8 cellular contexts compared by ENCODE assay signal in the genomic region with DNA sequence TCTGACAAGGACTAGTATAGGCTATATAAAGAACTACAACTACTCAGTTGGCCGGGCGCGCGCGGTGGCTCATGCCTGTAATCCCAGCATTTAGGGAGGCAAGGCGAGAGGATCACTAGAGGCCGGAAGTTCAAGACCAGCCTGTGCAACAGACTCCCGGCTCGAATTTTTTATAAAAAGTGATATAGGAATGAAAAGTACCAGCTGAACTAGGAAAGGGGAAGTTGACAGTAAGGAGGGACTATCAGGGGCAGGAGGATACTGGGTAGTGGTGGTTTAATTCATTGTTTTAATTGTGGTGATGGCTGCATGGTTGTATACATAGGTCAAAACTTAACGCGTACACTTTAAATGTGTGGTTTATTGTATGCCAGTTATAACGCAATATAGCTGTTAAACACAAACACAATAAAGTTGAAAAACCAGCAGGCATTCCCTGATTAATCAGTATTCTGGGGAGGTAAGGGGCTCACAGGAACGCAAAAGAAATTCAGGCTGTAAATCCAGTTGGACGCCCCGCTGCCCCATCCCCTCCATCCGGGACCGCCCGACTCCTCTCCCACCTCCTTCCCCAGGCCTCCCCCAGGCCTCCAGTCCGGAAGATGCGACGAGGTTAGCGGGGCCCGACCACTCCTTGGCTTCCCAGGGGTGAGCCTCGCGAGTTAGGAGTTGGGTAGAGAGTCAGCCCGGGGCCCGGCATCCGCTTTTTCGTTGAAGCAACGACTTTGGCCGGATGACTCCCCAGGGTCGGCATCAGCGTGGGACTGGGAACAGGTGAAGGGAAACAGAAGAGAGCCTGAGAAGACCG. TPM values are rescaled to one million over a fixed set of nuclear protein-coding genes. Genes with fewer than 3 reads are reported as not detected.
DNase-seq lines count a peak whose midpoint lies in the region; ATAC-seq and TF ChIP-seq lines count a peak whose summit lies in the region.

No MANE protein-coding gene starts in this region.

- 0 out of 2 replicates have a peak, but pooled peaks cover 6% of the 10 kb centered on the region for H4K20me1 ChIP-seq in KMS-11 (ENCODE audit: insufficient read depth)
- H4K20me1 ChIP-seq in SK-N-SH (ENCODE audit: insufficient read depth), result 0 out of 2 replicates have a peak, but pooled peaks cover 4% of the 10 kb centered on the region

- H2AFZ ChIP-seq in KMS-11 (ENCODE audit: low read depth) (peak overlapping the region; percentile 69), SK-N-SH (ENCODE audit: low read depth) (peak overlapping the region; percentile 84)

- H3K27ac ChIP-seq in KMS-11 (peak overlapping the region; percentile 72), SK-N-SH (ENCODE audit: low read depth in 2 of 2, low read length in 1 of 2) (peak overlapping the region; percentile 79 to 98)

- POLR2A ChIA-PET in SK-N-SH (lab: Yijun Ruan, JAX), result no interaction called here

- H3F3A ChIP-seq in SK-N-SH (replicated peaks; ENCODE audit: insufficient read depth), result peaks cover 11% of the 10 kb centered on the region

- TF ChIP-seq EP300 in SK-N-SH (IDR thresholded peaks at IDR 0.05; ENCODE audit: borderline replicate concordance in 1 of 2, low read depth in 1 of 2, low read length in 1 of 2), result no peak

- H3K9me3 ChIP-seq in SK-N-SH, result no peaks in the 10 kb centered on the region

- H3K9ac ChIP-seq in KMS-11 (peak overlapping the region; percentile 84), SK-N-SH (peak overlapping the region; percentile 82)

- H3K4me3 ChIP-seq in GM08714 (ENCODE audit: low read length) (peak overlapping the region; percentile 97), KMS-11 (IDR thresholded peaks at IDR 0.05; ENCODE audit: insufficient read depth, low read depth, low read length) (no peak overlapping the region), SK-N-SH (ENCODE audit: low read depth in 2 of 2, low read length in 1 of 2) (peak overlapping the region; percentile 97 to 99), astrocyte of the cerebellum (ENCODE audit: low read depth, low read length) (peak overlapping the region; percentile 96)

- TF ChIP-seq CTCF in KMS-11 (conservative IDR thresholded peaks at IDR 0.05; ENCODE audit: low read depth, low read length) (no peak), SK-N-SH (IDR thresholded peaks at IDR 0.05) (no peak), astrocyte of the cerebellum (IDR thresholded peaks at IDR 0.05; ENCODE audit: low read depth, low read length, missing control alignments) (no peak)

- peak; percentile 63 for ATAC-seq in GM21786 (IDR thresholded peaks at IDR 0.05; ENCODE audit: unreplicated experiment)

- DNase-seq in SK-N-SH (peak; percentile 88), astrocyte of the cerebellum (ENCODE audit: low read depth) (peak; percentile 12), iPS-NIHi11 (ENCODE audit: low spot score) (peak; percentile 87), A172 (ENCODE audit: low spot score) (no peak)
- peak; percentile 52 for DNase-seq in stimulated activated CD4-positive, alpha-beta T cell treated with anti-CD3 and anti-CD28 coated beads, Interleukin-15, amount 100 ng/mL, for 1 hour (ENCODE audit: low read depth in 1 of 2, low spot score in 1 of 2)

- TF ChIP-seq RAD21 in SK-N-SH (IDR thresholded peaks at IDR 0.05; ENCODE audit: low read length), result no peak

- CTCF ChIA-PET in SK-N-SH (lab: Yijun Ruan, JAX), result interaction anchor here (0.8 to 2.8 kb wide), 4 partner anchors 51 to 61 kb away, joined by 3 to 15 read pairs (median 4); no protein-coding TSS in a partner anchor

- H3K9me2 ChIP-seq in SK-N-SH, result no peaks in the 10 kb centered on the region

- peaks cover 37% of the 10 kb centered on the region for H3K79me2 ChIP-seq in KMS-11 (ENCODE audit: insufficient read depth, low read depth)
- peaks cover 42% of the 10 kb centered on the region for H3K79me2 ChIP-seq in SK-N-SH (ENCODE audit: insufficient read depth)

- 17% methylated on average over 27 of the region's 34 CpGs for whole genome bisulfite sequencing in SK-N-SH (ENCODE audit: low lambda C conversion rate)

- in situ Hi-C loops in astrocyte of the cerebellum (cut with HindIII; ENCODE audit: low sequenced_read_pairs), result no loop called here

- no peaks in the 10 kb centered on the region for H3K27me3 ChIP-seq in KMS-11 (ENCODE audit: insufficient read depth, low read depth)
- no peaks in the 10 kb centered on the region for H3K27me3 ChIP-seq in SK-N-SH (ENCODE audit: insufficient read depth)

- H3K4me2 ChIP-seq in KMS-11 (peak overlapping the region; percentile 42), SK-N-SH (peak overlapping the region; percentile 90)

- H3K4me1 ChIP-seq in KMS-11 (ENCODE audit: low read depth, poor library complexity, severe bottlenecking), result peaks cover 19% of the 10 kb centered on the region
- peaks cover 3 to 5% of the 10 kb centered on the region in 2 experiments; a peak in 2 of 4 replicates for H3K4me1 ChIP-seq in SK-N-SH (ENCODE audit: control insufficient read depth in 1 of 2, insufficient read depth in 2 of 2, low read depth in 1 of 2, low read length in 1 of 2)

- H3K36me3 ChIP-seq in KMS-11 (ENCODE audit: insufficient read depth), result no peaks in the 10 kb centered on the region
- peaks cover 0 to 8% of the 10 kb centered on the region in 2 experiments for H3K36me3 ChIP-seq in SK-N-SH (replicated peaks in 1 of 2; ENCODE audit: control insufficient read depth in 1 of 2, insufficient read depth in 2 of 2, low read length in 1 of 2)

TF ChIP-seq in SK-N-SH, 30 proteins besides CTCF, POLR2A, EP300 and RAD21 (continues in another document):
- no peak for TF ChIP-seq FOXM1 (IDR thresholded peaks at IDR 0.05; ENCODE audit: low read depth)
- TF ChIP-seq, protein P1, sequence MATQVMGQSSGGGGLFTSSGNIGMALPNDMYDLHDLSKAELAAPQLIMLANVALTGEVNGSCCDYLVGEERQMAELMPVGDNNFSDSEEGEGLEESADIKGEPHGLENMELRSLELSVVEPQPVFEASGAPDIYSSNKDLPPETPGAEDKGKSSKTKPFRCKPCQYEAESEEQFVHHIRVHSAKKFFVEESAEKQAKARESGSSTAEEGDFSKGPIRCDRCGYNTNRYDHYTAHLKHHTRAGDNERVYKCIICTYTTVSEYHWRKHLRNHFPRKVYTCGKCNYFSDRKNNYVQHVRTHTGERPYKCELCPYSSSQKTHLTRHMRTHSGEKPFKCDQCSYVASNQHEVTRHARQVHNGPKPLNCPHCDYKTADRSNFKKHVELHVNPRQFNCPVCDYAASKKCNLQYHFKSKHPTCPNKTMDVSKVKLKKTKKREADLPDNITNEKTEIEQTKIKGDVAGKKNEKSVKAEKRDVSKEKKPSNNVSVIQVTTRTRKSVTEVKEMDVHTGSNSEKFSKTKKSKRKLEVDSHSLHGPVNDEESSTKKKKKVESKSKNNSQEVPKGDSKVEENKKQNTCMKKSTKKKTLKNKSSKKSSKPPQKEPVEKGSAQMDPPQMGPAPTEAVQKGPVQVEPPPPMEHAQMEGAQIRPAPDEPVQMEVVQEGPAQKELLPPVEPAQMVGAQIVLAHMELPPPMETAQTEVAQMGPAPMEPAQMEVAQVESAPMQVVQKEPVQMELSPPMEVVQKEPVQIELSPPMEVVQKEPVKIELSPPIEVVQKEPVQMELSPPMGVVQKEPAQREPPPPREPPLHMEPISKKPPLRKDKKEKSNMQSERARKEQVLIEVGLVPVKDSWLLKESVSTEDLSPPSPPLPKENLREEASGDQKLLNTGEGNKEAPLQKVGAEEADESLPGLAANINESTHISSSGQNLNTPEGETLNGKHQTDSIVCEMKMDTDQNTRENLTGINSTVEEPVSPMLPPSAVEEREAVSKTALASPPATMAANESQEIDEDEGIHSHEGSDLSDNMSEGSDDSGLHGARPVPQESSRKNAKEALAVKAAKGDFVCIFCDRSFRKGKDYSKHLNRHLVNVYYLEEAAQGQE (IDR thresholded peaks at IDR 0.05; ENCODE audit: low read depth, low read length), result no peak
- peak; percentile 75 for TF ChIP-seq POLR2AphosphoS5 (IDR thresholded peaks at IDR 0.05; ENCODE audit: low read depth, low read length)
- no peak for TF ChIP-seq TEAD4 (IDR thresholded peaks at IDR 0.05; ENCODE audit: borderline replicate concordance, insufficient read depth)
- 0 out of 2 replicates have a peak, but pooled peaks have one; percentile 5 for TF ChIP-seq PBX3 (IDR thresholded peaks at IDR 0.05)
- TF ChIP-seq GATA2 (CRISPR knock-in tag; IDR thresholded peaks at IDR 0.05), result no peak
- TF ChIP-seq ELF1 (IDR thresholded peaks at IDR 0.05), result peak; percentile 73; the same call in 1 of the 2 replicates
- TF ChIP-seq, protein P2, sequence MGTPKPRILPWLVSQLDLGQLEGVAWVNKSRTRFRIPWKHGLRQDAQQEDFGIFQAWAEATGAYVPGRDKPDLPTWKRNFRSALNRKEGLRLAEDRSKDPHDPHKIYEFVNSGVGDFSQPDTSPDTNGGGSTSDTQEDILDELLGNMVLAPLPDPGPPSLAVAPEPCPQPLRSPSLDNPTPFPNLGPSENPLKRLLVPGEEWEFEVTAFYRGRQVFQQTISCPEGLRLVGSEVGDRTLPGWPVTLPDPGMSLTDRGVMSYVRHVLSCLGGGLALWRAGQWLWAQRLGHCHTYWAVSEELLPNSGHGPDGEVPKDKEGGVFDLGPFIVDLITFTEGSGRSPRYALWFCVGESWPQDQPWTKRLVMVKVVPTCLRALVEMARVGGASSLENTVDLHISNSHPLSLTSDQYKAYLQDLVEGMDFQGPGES (IDR thresholded peaks at IDR 0.05; ENCODE audit: low read depth, low read length), result no peak

RNA-seq across cellular contexts. Expression of gene POLR1B, which starts 0.7 kb away (rescaled TPM):
- polyA plus RNA-seq in SK-N-SH (2012; rRNA removed), result 13.4 and 19.1 TPM in 2 replicates
- polyA plus RNA-seq in SK-N-SH (2012; cell fraction: cytosol; rRNA removed), result 17.1 and 17.9 TPM in 2 replicates
- polyA plus RNA-seq in SK-N-SH (2012; cell fraction: nucleus; rRNA removed), result 22.1 and 23.6 TPM in 2 replicates
- 20.0 and 23.3 TPM in 2 replicates for total RNA-seq in A172 (2014; rRNA removed; shearing (Covaris generic))

RNA-seq across cellular contexts. Expression of gene CHCHD5, which starts 42.9 kb away (rescaled TPM):
- polyA plus RNA-seq in SK-N-SH (2012; rRNA removed), result 29.9 and 55.9 TPM in 2 replicates
- polyA plus RNA-seq in SK-N-SH (2012; cell fraction: cytosol; rRNA removed), result 26.1 and 41.4 TPM in 2 replicates
- polyA plus RNA-seq in SK-N-SH (2012; cell fraction: nucleus; rRNA removed), result 29.5 and 43.9 TPM in 2 replicates
- 19.9 and 23.5 TPM in 2 replicates for total RNA-seq in A172 (2014; rRNA removed; shearing (Covaris generic))

RNA-seq across cellular contexts. Expression of gene TTL, which starts 59.6 kb away (rescaled TPM):
- 15.4 and 19.6 TPM in 2 replicates for polyA plus RNA-seq in SK-N-SH (2012; rRNA removed)
- 20.8 and 23.6 TPM in 2 replicates for polyA plus RNA-seq in SK-N-SH (2012; cell fraction: cytosol; rRNA removed)
- 30.4 and 41.0 TPM in 2 replicates for polyA plus RNA-seq in SK-N-SH (2012; cell fraction: nucleus; rRNA removed)
- total RNA-seq in A172 (2014; rRNA removed; shearing (Covaris generic)), result 62.1 and 75.3 TPM in 2 replicates
